Comparison of ENCODE assay signal across 10 cellular contexts in genomic region chr1:13893456-13893855, GRCh38.
A peak's percentile ranks its signal among the peaks of the same experiment; 100 is the strongest.
DNase-seq lines count a peak whose midpoint lies in the region; ATAC-seq and TF ChIP-seq lines count a peak whose summit lies in the region.
"Had no signal": no experiment of that assay in that cellular context is flagged by ENCODE, and none has a peak within 500 bp of the region (broad histone marks: within the 10 kb centered on the region; RNA-seq: fewer than 3 reads in every experiment).

No MANE protein-coding gene starts in this region.

- peaks cover 36 to 41% (median 40%) of the 10 kb centered on the region in 3 donors for H3K27me3 ChIP-seq in gastrocnemius medialis

- H3K4me3 ChIP-seq in cardiac fibroblast (replicated peaks in 1 of 2; ENCODE audit: low read depth in 2 of 2, low read length in 2 of 2) (peak overlapping the region; percentile 40 to 41), gastrocnemius medialis (peak overlapping the region; percentile 28 to 53 (median 39))

- intact Hi-C loops in gastrocnemius medialis (cut with DNase I; ENCODE audit: low total_unique reads), result no loop called here

- no peak for TF ChIP-seq POLR2A in gastrocnemius medialis (IDR thresholded peaks at IDR 0.05)

- H3K27ac ChIP-seq in gastrocnemius medialis, result no peak overlapping the region
- H3K27ac ChIP-seq: HL-60 had no signal

- TF ChIP-seq CTCF in cardiac fibroblast (IDR thresholded peaks at IDR 0.05; ENCODE audit: low read depth, low read length) (no peak), gastrocnemius medialis (IDR thresholded peaks at IDR 0.05 in 4 of 5, conservative IDR thresholded peaks at IDR 0.05 in 1 of 5) (no peak)

- in situ Hi-C loops in gastrocnemius medialis (cut with MboI; ENCODE audit: low sequenced_read_pairs in 4 of 4), result no loop called here

- H3K4me1 ChIP-seq in ES-I3 (ENCODE audit: insufficient read depth, low read length) (no peaks in the 10 kb centered on the region), gastrocnemius medialis (peaks cover 0 to 4% of the 10 kb centered on the region in 2 donors)

- no peak for ATAC-seq in gastrocnemius medialis
- ATAC-seq in GM18498 (IDR thresholded peaks at IDR 0.05; ENCODE audit: unreplicated experiment), result no peak
- ATAC-seq: activated CD8-positive, alpha-beta T cell treated with anti-CD3 and anti-CD28 coated beads, Interleukin-2, amount 10 ng/mL, durations not matched to agents 7 days and 5 days had no signal

- no peak for DNase-seq in cardiac fibroblast (ENCODE audit: low read depth in 2 of 2)
- peak; percentile 38 for DNase-seq in left kidney (ENCODE audit: low read depth, low spot score)
- no peak for DNase-seq in gastrocnemius medialis
- no peak for DNase-seq in OCI-M2 (lab: John Stamatoyannopoulos, UW; ENCODE audit: unreplicated experiment)
- DNase-seq in SW480 (ENCODE audit: low spot score), result no peak
- no peak for DNase-seq in NOMO-1 treated with dmso at 0.1 percent for 144 hours (lab: John Stamatoyannopoulos, UW; ENCODE audit: unreplicated experiment)
- DNase-seq: activated CD8-positive, alpha-beta T cell treated with anti-CD3 and anti-CD28 coated beads, Interleukin-2, amount 10 ng/mL, durations not matched to agents 7 days and 5 days had no signal

- H3K9me3 ChIP-seq in ES-I3 (ENCODE audit: control insufficient read depth, insufficient read depth, low read length), result no peaks in the 10 kb centered on the region; the same call in 1 of the 2 replicates
- no peaks in the 10 kb centered on the region for H3K9me3 ChIP-seq in gastrocnemius medialis

- H3K9ac ChIP-seq in ES-I3 (ENCODE audit: low read depth, low read length), result peak overlapping the region; percentile 49; the same call in 1 of the 2 replicates

- H3K36me3 ChIP-seq in ES-I3 (ENCODE audit: insufficient read depth, low read length), result no peaks in the 10 kb centered on the region
- no peaks in the 10 kb centered on the region for H3K36me3 ChIP-seq in gastrocnemius medialis
